8 cellular contexts compared by ENCODE assay signal in the genomic region with DNA sequence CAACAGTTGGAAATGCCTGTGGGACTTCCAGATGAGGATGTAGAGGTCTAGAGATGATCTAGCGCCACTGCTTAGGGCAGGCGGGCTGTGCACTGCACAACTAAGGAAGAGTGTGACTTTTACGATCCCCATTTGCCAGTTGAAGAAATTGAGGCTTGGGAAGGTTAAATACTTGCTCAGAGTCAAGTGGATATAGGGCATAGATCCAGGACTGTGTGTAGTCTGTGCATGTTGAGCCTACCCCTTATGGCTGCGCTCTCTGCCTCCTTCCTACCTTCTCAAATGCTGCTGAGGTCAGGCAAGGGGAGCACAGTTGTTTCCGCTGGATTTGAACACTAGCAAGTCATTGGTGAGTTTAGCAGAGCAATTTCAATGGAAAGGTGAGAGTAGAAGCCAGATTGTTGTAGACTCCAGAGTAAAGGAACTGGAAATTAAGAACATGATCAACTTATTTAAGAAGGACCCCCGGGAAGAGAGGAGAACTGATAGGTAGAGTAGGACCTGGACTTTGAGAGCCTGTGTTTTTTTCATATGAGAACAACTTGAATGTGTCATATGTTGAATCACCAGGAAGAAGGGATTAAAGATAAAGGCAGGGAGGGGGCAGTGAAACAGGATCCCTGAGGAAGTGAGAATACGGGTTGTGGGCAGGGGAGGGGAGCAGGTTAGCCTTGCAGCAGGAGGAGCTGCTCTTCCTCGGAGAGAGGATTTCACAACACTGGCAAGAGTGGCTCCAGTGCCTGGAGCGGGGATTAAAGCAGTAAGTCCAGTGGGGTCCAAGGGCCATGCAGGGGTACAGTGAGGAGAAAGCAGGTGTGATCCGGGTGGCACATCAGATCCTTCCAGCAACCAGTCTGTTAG. TPM values are rescaled to one million over a fixed set of nuclear protein-coding genes. Genes with fewer than 3 reads are reported as not detected.
A peak's percentile ranks its signal among the peaks of the same experiment; 100 is the strongest.
DNase-seq lines count a peak whose midpoint lies in the region; ATAC-seq and TF ChIP-seq lines count a peak whose summit lies in the region.

No MANE protein-coding gene starts in this region.

- no peaks in the 10 kb centered on the region for H3K9me3 Mint-ChIP-seq in T-helper 1 cell treated with Interleukin-12 subunit alpha and Interleukin-12 subunit beta and Interleukin-4 antibody, amounts not matched to agents 30 μg/mL and 1 μg/mL, for 36 hours

- H3K27ac Mint-ChIP-seq in T-helper 1 cell treated with Interleukin-12 subunit alpha and Interleukin-12 subunit beta and Interleukin-4 antibody, amounts not matched to agents 30 μg/mL and 1 μg/mL, for 36 hours: peak overlapping the region; percentile 97

- H3K27me3 ChIP-seq in OCI-LY3 (ENCODE audit: low read depth, low read length) (no peaks in the 10 kb centered on the region), prostate gland (replicated peaks; ENCODE audit: insufficient read depth) (no peaks in the 10 kb centered on the region)
- H3K27me3 ChIP-seq in effector memory CD4-positive, alpha-beta T cell (replicated peaks; ENCODE audit: control insufficient read depth, insufficient read depth, low read length, poor library complexity, severe bottlenecking): no peaks in the 10 kb centered on the region

- H3K36me3 ChIP-seq in OCI-LY3 (replicated peaks; ENCODE audit: low read depth, low read length) (peaks cover 3% of the 10 kb centered on the region), prostate gland (no peaks in the 10 kb centered on the region)
- peaks cover 18% of the 10 kb centered on the region for H3K36me3 ChIP-seq in effector memory CD4-positive, alpha-beta T cell (ENCODE audit: control insufficient read depth, insufficient read depth, low read length)

- H3K27me3 Mint-ChIP-seq in T-helper 1 cell treated with Interleukin-12 subunit alpha and Interleukin-12 subunit beta and Interleukin-4 antibody, amounts not matched to agents 30 μg/mL and 1 μg/mL, for 36 hours (ENCODE audit: low read depth): no peaks in the 10 kb centered on the region

- TF ChIP-seq CTCF in OCI-LY3 (IDR thresholded peaks at IDR 0.05; ENCODE audit: low read depth, low read length) (no peak), prostate gland (IDR thresholded peaks at IDR 0.05) (no peak), GM20000 (IDR thresholded peaks at IDR 0.05; ENCODE audit: extremely low read depth, missing control alignments) (no peak)

- peaks cover 40% of the 10 kb centered on the region for H3K36me3 Mint-ChIP-seq in T-helper 1 cell treated with Interleukin-12 subunit alpha and Interleukin-12 subunit beta and Interleukin-4 antibody, amounts not matched to agents 30 μg/mL and 1 μg/mL, for 36 hours (ENCODE audit: low read depth)

- TF ChIP-seq POLR2A in prostate gland (IDR thresholded peaks at IDR 0.05): peak; percentile 26

- no peak overlapping the region for H2AFZ ChIP-seq in OCI-LY3 (ENCODE audit: low read depth, low read length)

- no peak for ATAC-seq in GM18909 (IDR thresholded peaks at IDR 0.05; ENCODE audit: poor library complexity, unreplicated experiment)

- peak overlapping the region; percentile 86 for H3K4me3 Mint-ChIP-seq in T-helper 1 cell treated with Interleukin-12 subunit alpha and Interleukin-12 subunit beta and Interleukin-4 antibody, amounts not matched to agents 30 μg/mL and 1 μg/mL, for 36 hours

- no peak overlapping the region for H3K9ac ChIP-seq in OCI-LY3 (ENCODE audit: low read length)

- DNase-seq in T-helper 1 cell (no peak), prostate gland (ENCODE audit: low spot score) (peak; percentile 50), anterior cingulate cortex (lab: John Stamatoyannopoulos, UW) (no peak), GM20000 (ENCODE audit: low spot score) (no peak)
- DNase-seq in effector memory CD4-positive, alpha-beta T cell: no peak

- intact Hi-C loops in prostate gland (cut with DNase I): loop anchor here (5.0 kb wide), 1 partner anchor 122 kb away; no protein-coding TSS in a partner anchor

- H3K4me1 ChIP-seq in OCI-LY3 (ENCODE audit: low read length) (peaks cover 34% of the 10 kb centered on the region), prostate gland (replicated peaks) (peaks cover 4% of the 10 kb centered on the region)
- H3K4me1 ChIP-seq in effector memory CD4-positive, alpha-beta T cell (ENCODE audit: control insufficient read depth, insufficient read depth, low read length, poor library complexity, severe bottlenecking): peaks cover 64% of the 10 kb centered on the region

- H4K20me1 ChIP-seq in OCI-LY3 (ENCODE audit: insufficient read depth, low read length): no peaks in the 10 kb centered on the region

- H3K9me3 ChIP-seq in OCI-LY3 (ENCODE audit: insufficient read depth, low read length): no peaks in the 10 kb centered on the region
- no peaks in the 10 kb centered on the region for H3K9me3 ChIP-seq in effector memory CD4-positive, alpha-beta T cell (ENCODE audit: control insufficient read depth, low read length)
- H3K9me3 ChIP-seq in prostate gland: no peaks in the 10 kb centered on the region

- H3K27ac ChIP-seq in OCI-LY3 (ENCODE audit: low read length): no peak overlapping the region
- peak overlapping the region; percentile 94 for H3K27ac ChIP-seq in effector memory CD4-positive, alpha-beta T cell (ENCODE audit: insufficient read depth, low read length, poor library complexity, severe bottlenecking)
- H3K27ac ChIP-seq in prostate gland: no peak overlapping the region

- H3K4me3 ChIP-seq in OCI-LY3 (ENCODE audit: low read length): no peak overlapping the region
- peak overlapping the region; percentile 0 for H3K4me3 ChIP-seq in effector memory CD4-positive, alpha-beta T cell (ENCODE audit: insufficient read depth, low read depth, low read length, poor library complexity, severe bottlenecking)
- H3K4me3 ChIP-seq in prostate gland: no peak overlapping the region

- peaks cover 4% of the 10 kb centered on the region; the same call in 1 of the 2 replicates for H3K79me2 ChIP-seq in OCI-LY3 (ENCODE audit: low read length)

- peaks cover 63% of the 10 kb centered on the region for H3K4me1 Mint-ChIP-seq in T-helper 1 cell treated with Interleukin-12 subunit alpha and Interleukin-12 subunit beta and Interleukin-4 antibody, amounts not matched to agents 30 μg/mL and 1 μg/mL, for 36 hours (ENCODE audit: low read depth)

- H3K4me2 ChIP-seq in OCI-LY3 (ENCODE audit: low read length): peak overlapping the region; percentile 21

- WGBS in prostate gland: 63% methylated on average over 10 of the region's 10 CpGs

RNA-seq across cellular contexts. Expression of gene CAPN2, which starts 2.7 kb away (rescaled TPM):
- 100 to 1,000 TPM in 1 of 2 donors, 10 to 100 TPM in 1; 88.5 to 156 TPM for total RNA-seq in prostate gland

RNA-seq across cellular contexts. Expression of gene CAPN8, which starts 49.6 kb away (rescaled TPM):
- 1 to 10 TPM; 3.0 to 5.6 TPM for total RNA-seq in prostate gland
